ENCODE assay signal across 9 cellular contexts in genomic region chr10:45433716-45434469, GRCh38. TPM values are rescaled to one million over a fixed set of nuclear protein-coding genes. Genes with fewer than 3 reads are reported as not detected.
DNase-seq lines count a peak whose midpoint lies in the region; ATAC-seq and TF ChIP-seq lines count a peak whose summit lies in the region.
"Had no signal": no experiment of that assay in that cellular context is flagged by ENCODE, and none has a peak within 500 bp of the region (broad histone marks: within the 10 kb centered on the region; RNA-seq: fewer than 3 reads in every experiment).

No MANE protein-coding gene starts in this region.

- H3K4me3 ChIP-seq in mucosa of descending colon, result no peak overlapping the region

- H3K4me1 ChIP-seq in mucosa of descending colon (ENCODE audit: low read depth), result no peaks in the 10 kb centered on the region

- ATAC-seq in GM18867 (IDR thresholded peaks at IDR 0.05; ENCODE audit: unreplicated experiment), result peak; percentile 86
- peak; percentile 78 for ATAC-seq in GM21529 (IDR thresholded peaks at IDR 0.05; ENCODE audit: unreplicated experiment)
- peak; percentile 95 for ATAC-seq in HG03342 (IDR thresholded peaks at IDR 0.05; ENCODE audit: unreplicated experiment)
- peak; percentile 55 for ATAC-seq in mucosa of descending colon

- DNase-seq in mucosa of descending colon (no peak), Ammon's horn (ENCODE audit: low spot score) (no peak), NCI-H446 treated with DMSO at 0.1 percent for 48 hours (lab: John Stamatoyannopoulos, UW) (no peak), SK-N-DZ (ENCODE audit: low spot score) (no peak)
- DNase-seq: erythroblast, mesenchymal stem cell had no signal

- TF ChIP-seq CTCF in mucosa of descending colon (IDR thresholded peaks at IDR 0.05), result no peak

- no peaks in the 10 kb centered on the region for H3K9me3 ChIP-seq in mucosa of descending colon

- no peaks in the 10 kb centered on the region for H3K36me3 ChIP-seq in mucosa of descending colon (ENCODE audit: low read depth)

- intact Hi-C loops in mucosa of descending colon (cut with DNase I, micrococcal nuclease), result no loop called here

RNA-seq across cellular contexts. Expression of gene ALOX5, which starts 59.9 kb away (rescaled TPM):
- 10 to 100 TPM in 2 of 3 donors, 1 to 10 TPM in 1; 8.2 to 14.9 (median 14.3) TPM for total RNA-seq in mucosa of descending colon
- polyA plus RNA-seq in SK-N-DZ (2014; cell fraction: cytosol; rRNA removed), result not detected in 2 replicates
- polyA plus RNA-seq in SK-N-DZ (2014; cell fraction: nucleus; rRNA removed), result not detected in 2 replicates
